ENCODE assay signal across 20 cellular contexts in the genomic region with DNA sequence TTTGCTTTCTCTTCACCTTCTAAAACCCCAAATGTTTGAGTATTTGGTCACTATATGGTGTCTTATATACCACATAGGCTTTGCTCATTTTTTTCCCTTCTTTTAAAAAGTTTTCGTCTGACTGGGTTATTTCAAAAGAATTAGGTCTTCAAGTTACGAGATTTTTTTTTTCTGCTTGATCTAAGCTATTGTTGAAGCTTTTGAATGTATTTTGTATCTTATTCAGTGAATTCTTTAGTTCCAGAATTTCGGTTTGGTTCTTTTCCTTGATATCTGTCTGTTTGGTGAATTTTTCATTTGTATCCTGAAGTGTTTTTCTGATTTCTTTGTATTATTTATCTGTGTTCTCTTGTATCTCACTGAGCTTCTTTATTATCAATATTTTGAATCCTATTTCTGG.
"Had no signal": no experiment of that assay in that cellular context is flagged by ENCODE, and none has a peak within 500 bp of the region (broad histone marks: within the 10 kb centered on the region; RNA-seq: fewer than 3 reads in every experiment).

No MANE protein-coding gene starts in this region.

- DNase-seq: Kasumi-1, KG1, MM.1S, NCI-H1092 treated with DMSO at 0.1 percent for 48 hours, NCI-H1436, NCI-H1694, NCI-H187 treated with DMSO at 0.1 percent for 48 hours, NCI-H2029 treated with DMSO at 0.1 percent for 48 hours, NCI-H2107, NCI-H2227 treated with DMSO at 0.1 percent for 48 hours, NCI-H524, NCI-H526 treated with DMSO at 0.1 percent for 48 hours, NCI-H748 treated with DMSO at 0.1 percent for 48 hours, PC-9, Peyer's patch, Right ventricle myocardium superior, SIG-M5 had no signal

- H3K4me1 Mint-ChIP-seq: IgD-negative memory B cell had no signal

- H3K4me3 ChIP-seq: PC-9, Peyer's patch, SJSA1, SK-N-MC had no signal

- H3K27ac ChIP-seq: PC-9, Peyer's patch, SJSA1, SK-N-MC had no signal

- H3K9me3 ChIP-seq: Peyer's patch, SJSA1 had no signal

- H3K36me3 ChIP-seq: Peyer's patch, SJSA1 had no signal

- H3K4me1 ChIP-seq: Peyer's patch, SJSA1 had no signal

- H3K36me3 Mint-ChIP-seq: IgD-negative memory B cell had no signal
